In genomic region chr3:67000006-67000405, GRCh38 we compare ENCODE assay signal across 8 cellular contexts. TPM values are rescaled to one million over a fixed set of nuclear protein-coding genes. Genes with fewer than 3 reads are reported as not detected.
DNase-seq lines count a peak whose midpoint lies in the region; ATAC-seq and TF ChIP-seq lines count a peak whose summit lies in the region.

No MANE protein-coding gene starts in this region.

- no peaks in the 10 kb centered on the region for H3K9me3 ChIP-seq in RWPE2 (ENCODE audit: severe bottlenecking)

- no peak overlapping the region for H3K4me3 ChIP-seq in RWPE2 (ENCODE audit: severe bottlenecking)

- ATAC-seq in HG03039 (IDR thresholded peaks at IDR 0.05; ENCODE audit: unreplicated experiment) = peak; percentile 42
- 0 out of 3 replicates have a peak, but pooled peaks have one; percentile 17 for ATAC-seq in RWPE2 (ENCODE audit: low read depth)

- no peak for TF ChIP-seq CTCF in RWPE2 (IDR thresholded peaks at IDR 0.05; ENCODE audit: poor library complexity, severe bottlenecking)

- peaks cover 20% of the 10 kb centered on the region for H3K36me3 Mint-ChIP-seq in activated naive CD4-positive, alpha-beta T cell treated with anti-CD3 and anti-CD28 coated beads, Interleukin-2, amount 50 U/mL, for 24 hours

- peaks cover 4% of the 10 kb centered on the region for H3K27me3 Mint-ChIP-seq in activated naive CD4-positive, alpha-beta T cell treated with anti-CD3 and anti-CD28 coated beads, Interleukin-2, amount 50 U/mL, for 24 hours

- no peaks in the 10 kb centered on the region for H3K9me3 Mint-ChIP-seq in activated naive CD4-positive, alpha-beta T cell treated with anti-CD3 and anti-CD28 coated beads, Interleukin-2, amount 50 U/mL, for 24 hours

- H3K4me3 Mint-ChIP-seq in activated naive CD4-positive, alpha-beta T cell treated with anti-CD3 and anti-CD28 coated beads, Interleukin-2, amount 50 U/mL, for 24 hours = peak overlapping the region; percentile 92

- no peak overlapping the region for H3K27ac ChIP-seq in RWPE2 (ENCODE audit: poor library complexity, severe bottlenecking)

- peaks cover 16% of the 10 kb centered on the region for H3K4me1 ChIP-seq in RWPE2 (ENCODE audit: insufficient read depth, poor library complexity, severe bottlenecking)

- no peak for DNase-seq in activated naive CD4-positive, alpha-beta T cell treated with anti-CD3 and anti-CD28 coated beads, Interleukin-2, amount 50 U/mL, for 16 hours
- DNase-seq in RWPE2 (ENCODE audit: low spot score) (no peak), renal cortical epithelial cell (ENCODE audit: low read depth) (peak; percentile 63), NCI-H1436 treated with DMSO at 0.1 percent for 48 hours (lab: John Stamatoyannopoulos, UW) (no peak), NCI-H1930 (lab: John Stamatoyannopoulos, UW) (no peak), ecto neural progenitor cell (ENCODE audit: low spot score) (no peak)

- H3K27ac Mint-ChIP-seq in activated naive CD4-positive, alpha-beta T cell treated with anti-CD3 and anti-CD28 coated beads, Interleukin-2, amount 50 U/mL, for 24 hours = peak overlapping the region; percentile 43

- peaks cover 15% of the 10 kb centered on the region; the same call in 1 of the 2 replicates for H3K36me3 ChIP-seq in RWPE2 (ENCODE audit: low read depth)

- H3K27me3 ChIP-seq in RWPE2 (ENCODE audit: insufficient read depth, poor library complexity, severe bottlenecking) = no peaks in the 10 kb centered on the region

- peaks cover 47% of the 10 kb centered on the region for H3K4me1 Mint-ChIP-seq in activated naive CD4-positive, alpha-beta T cell treated with anti-CD3 and anti-CD28 coated beads, Interleukin-2, amount 50 U/mL, for 24 hours

RNA-seq across cellular contexts. Expression of gene KBTBD8, which starts 1.9 kb away (rescaled TPM):
- 2.7 and 7.1 TPM in 2 replicates for total RNA-seq in renal cortical epithelial cell
